In the genomic region with DNA sequence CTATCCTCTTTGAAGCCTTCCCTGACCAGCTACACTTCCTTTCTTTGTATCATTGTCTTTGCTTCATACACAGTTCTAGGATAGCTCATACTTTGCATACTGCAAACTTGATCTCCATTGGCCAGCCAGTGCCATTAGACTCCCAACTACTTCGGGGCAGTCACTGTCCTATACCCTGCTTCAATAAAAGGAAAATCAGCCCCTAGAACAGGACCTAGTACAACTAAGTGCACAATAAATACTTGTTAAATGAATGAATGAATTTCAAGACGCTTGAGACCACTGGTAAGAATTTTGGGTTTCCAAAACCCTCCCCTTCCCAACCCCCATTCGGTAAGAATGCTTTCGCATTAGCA, we compare ENCODE assay signal across 9 cellular contexts. TPM values are rescaled to one million over a fixed set of nuclear protein-coding genes. Genes with fewer than 3 reads are reported as not detected.
DNase-seq lines count a peak whose midpoint lies in the region; ATAC-seq and TF ChIP-seq lines count a peak whose summit lies in the region.
"Had no signal": no experiment of that assay in that cellular context is flagged by ENCODE, and none has a peak within 500 bp of the region (broad histone marks: within the 10 kb centered on the region; RNA-seq: fewer than 3 reads in every experiment).

No MANE protein-coding gene starts in this region.

- peak overlapping the region; percentile 54; the same call in 1 of the 2 replicates for H3K27ac Mint-ChIP-seq in GM23338

- 0 out of 2 replicates have a peak, but pooled peaks cover 4% of the 10 kb centered on the region for H3K36me3 ChIP-seq in GM23338 (ENCODE audit: insufficient read depth)
- peaks cover under 1 to 11% of the 10 kb centered on the region in 2 experiments for H3K36me3 ChIP-seq in SK-N-SH (replicated peaks in 1 of 2; ENCODE audit: control insufficient read depth in 1 of 2, insufficient read depth in 2 of 2, low read length in 1 of 2)
- peaks cover 0 to 3% (median 0%) of the 10 kb centered on the region in 3 donors for H3K36me3 ChIP-seq in skeletal muscle tissue (ENCODE audit: control insufficient read depth in 3 of 3, insufficient read depth in 3 of 3, low read length in 3 of 3)

- no peak for TF ChIP-seq POLR2A in erythroblast (IDR thresholded peaks at IDR 0.05; ENCODE audit: low read length)

- 9% methylated on average over 4 of the region's 4 CpGs for WGBS in SK-N-SH (ENCODE audit: low lambda C conversion rate)

- peaks cover 4% of the 10 kb centered on the region for H4K20me1 ChIP-seq in GM23338 (replicated peaks; ENCODE audit: insufficient read depth)
- H4K20me1 ChIP-seq in SK-N-SH (ENCODE audit: insufficient read depth) = no peaks in the 10 kb centered on the region

- peak overlapping the region; percentile 92 for H3K4me3 Mint-ChIP-seq in GM23338

- TF ChIP-seq RAD21 in SK-N-SH (IDR thresholded peaks at IDR 0.05; ENCODE audit: low read length) = no peak

- peaks cover 22% of the 10 kb centered on the region for H3K79me2 ChIP-seq in GM23338 (replicated peaks; ENCODE audit: insufficient read depth)
- H3K79me2 ChIP-seq in SK-N-SH (ENCODE audit: insufficient read depth) = peaks cover 8% of the 10 kb centered on the region; the same call in 1 of the 2 replicates

- peak; percentile 14 for ATAC-seq in GM23338
- ATAC-seq in HG02571 (IDR thresholded peaks at IDR 0.05; ENCODE audit: unreplicated experiment) = no peak

- peaks cover 17% of the 10 kb centered on the region for H3K27me3 Mint-ChIP-seq in GM23338 (ENCODE audit: insufficient read depth, low read depth, poor library complexity)

- no peaks in the 10 kb centered on the region for H3K9me3 Mint-ChIP-seq in GM23338

- peak overlapping the region; percentile 98 for H3K4me3 ChIP-seq in GM23338
- peak overlapping the region; percentile 89 to 92 for H3K4me3 ChIP-seq in SK-N-SH (ENCODE audit: low read depth in 2 of 2, low read length in 1 of 2)
- H3K4me3 ChIP-seq in fibroblast of villous mesenchyme (ENCODE audit: low read depth, low read length) = peak overlapping the region; percentile 74
- H3K4me3 ChIP-seq in skeletal muscle tissue (ENCODE audit: low read length in 3 of 3) = peak overlapping the region; percentile 82 to 90 (median 88)

- H2AFZ ChIP-seq in GM23338 = peak overlapping the region; percentile 64
- H2AFZ ChIP-seq in SK-N-SH (ENCODE audit: low read depth) = peak overlapping the region; percentile 82

- peak; percentile 26 for DNase-seq in GM23338 (ENCODE audit: low spot score)
- no peak for DNase-seq in SK-N-SH
- DNase-seq in fibroblast of villous mesenchyme (ENCODE audit: low read depth) = no peak
- DNase-seq in ACHN = no peak
- DNase-seq in erythroblast (lab: John Stamatoyannopoulos, UW) = no peak
- no peak for DNase-seq in cortex of kidney (lab: John Stamatoyannopoulos, UW)

- peaks cover 14% of the 10 kb centered on the region for H3K4me1 Mint-ChIP-seq in GM23338

- TF ChIP-seq CTCF in GM23338 (conservative IDR thresholded peaks at IDR 0.05; ENCODE audit: low read depth in 2 of 2) (no peak), SK-N-SH (IDR thresholded peaks at IDR 0.05) (no peak), fibroblast of villous mesenchyme (IDR thresholded peaks at IDR 0.05; ENCODE audit: insufficient read depth, low read depth, low read length) (no peak)

- in situ Hi-C loops in ACHN (cut with HindIII; ENCODE audit: low pct_ligation_motif_present, low pct_unique_long_range_greater_than_20kb, low sequenced_read_pairs) = no loop called here

- CTCF ChIA-PET in SK-N-SH (lab: Yijun Ruan, JAX) = interaction anchor here (0.8 to 7.0 kb wide), 8 partner anchors 8 to 145 kb away, joined by 3 to 85 read pairs (median 4); a partner anchor contains a TSS

- H3K9me3 ChIP-seq in SK-N-SH (no peaks in the 10 kb centered on the region), skeletal muscle tissue (ENCODE audit: control insufficient read depth in 3 of 3, low read length in 3 of 3) (no peaks in the 10 kb centered on the region)

- H3K4me2 ChIP-seq in GM23338 = peak overlapping the region; percentile 97
- peak overlapping the region; percentile 92 for H3K4me2 ChIP-seq in SK-N-SH

- 0 out of 2 replicates have a peak, but pooled peaks cover 8% of the 10 kb centered on the region for H3K27me3 ChIP-seq in GM23338 (ENCODE audit: insufficient read depth)
- no peaks in the 10 kb centered on the region for H3K27me3 ChIP-seq in SK-N-SH (ENCODE audit: insufficient read depth)
- H3K27me3 ChIP-seq in skeletal muscle tissue (ENCODE audit: control insufficient read depth in 3 of 3, insufficient read depth in 3 of 3, low read length in 3 of 3) = peaks cover 0 to 10% (median 6%) of the 10 kb centered on the region in 3 donors

- POLR2A ChIA-PET in SK-N-SH (lab: Yijun Ruan, JAX) = interaction anchor here (1.2 to 2.7 kb wide), 3 partner anchors 9 to 24 kb away, joined by 3 to 21 read pairs (median 6); a partner anchor contains a TSS

- H3K9ac ChIP-seq in SK-N-SH = peak overlapping the region; percentile 67; the same call in 1 of the 2 replicates
- H3K9ac ChIP-seq in skeletal muscle tissue (ENCODE audit: low read depth in 1 of 3, low read length in 3 of 3) = peak overlapping the region; percentile 65 to 87 (median 69)

- TF ChIP-seq EP300 in SK-N-SH (IDR thresholded peaks at IDR 0.05; ENCODE audit: borderline replicate concordance in 1 of 2, low read depth in 1 of 2, low read length in 1 of 2) = no peak

- H3K36me3 Mint-ChIP-seq in GM23338 (ENCODE audit: low read depth) = peaks cover 5% of the 10 kb centered on the region

- H3K4me1 ChIP-seq in GM23338 (ENCODE audit: insufficient read depth) (peaks cover 13% of the 10 kb centered on the region), SK-N-SH (ENCODE audit: control insufficient read depth in 1 of 2, insufficient read depth in 2 of 2, low read depth in 1 of 2, low read length in 1 of 2) (peaks cover 8 to 14% of the 10 kb centered on the region in 2 experiments; a peak in 2 of 4 replicates), skeletal muscle tissue (ENCODE audit: control insufficient read depth in 3 of 3, insufficient read depth in 3 of 3, low read length in 3 of 3) (peaks cover 11 to 21% (median 13%) of the 10 kb centered on the region in 3 donors)

- H3K27ac ChIP-seq in GM23338 (ENCODE audit: low read depth) = peak overlapping the region; percentile 81; the same call in 1 of the 2 replicates
- peak overlapping the region in 1 of 2 experiments; percentile 45; a peak in 1 of 4 replicates for H3K27ac ChIP-seq in SK-N-SH (ENCODE audit: low read depth in 2 of 2, low read length in 1 of 2)
- no peak overlapping the region for H3K27ac ChIP-seq in skeletal muscle tissue (ENCODE audit: low read depth, low read length)

- H3K9me2 ChIP-seq in GM23338 (ENCODE audit: insufficient read depth) (no peaks in the 10 kb centered on the region), SK-N-SH (no peaks in the 10 kb centered on the region)

- peaks cover 11% of the 10 kb centered on the region for H3F3A ChIP-seq in GM23338 (replicated peaks; ENCODE audit: low read depth)
- peaks cover 3% of the 10 kb centered on the region for H3F3A ChIP-seq in SK-N-SH (replicated peaks; ENCODE audit: insufficient read depth)

TF ChIP-seq in GM23338, 12 proteins besides CTCF, POLR2A, EP300 and RAD21 (continues in another document):
- no peak for TF ChIP-seq JUNB (IDR thresholded peaks at IDR 0.05; ENCODE audit: unreplicated experiment)
- no peak for TF ChIP-seq ZNF114 (CRISPR knock-in tag; IDR thresholded peaks at IDR 0.05)

TF ChIP-seq in SK-N-SH, 30 proteins besides CTCF, POLR2A, EP300 and RAD21 (continues in another document):
- TF ChIP-seq FOSL2 (IDR thresholded peaks at IDR 0.05; ENCODE audit: borderline replicate concordance, low read depth) (no peak), TEAD4 (IDR thresholded peaks at IDR 0.05; ENCODE audit: borderline replicate concordance, insufficient read depth) (no peak), EZH2phosphoT487 (IDR thresholded peaks at IDR 0.05; ENCODE audit: borderline replicate concordance, low read depth) (no peak)

RNA-seq across cellular contexts. Expression of a gene that starts 0.5 kb away (rescaled TPM):
- total RNA-seq in GM23338 (2014; rRNA removed; shearing (Covaris generic)) = 26.4 and 30.6 TPM in 2 replicates
- polyA plus RNA-seq in GM23338 (2016; fragmentation: Nextera tagmentation; extraction: Ambion mirVana) (10.5 and 10.8 TPM in 2 replicates), SK-N-SH (2012; rRNA removed) (34.2 and 40.1 TPM in 2 replicates)
- 35.5 and 40.3 TPM in 2 replicates for polyA plus RNA-seq in SK-N-SH (2012; cell fraction: cytosol; rRNA removed)
- 25.2 and 35.0 TPM in 2 replicates for polyA plus RNA-seq in SK-N-SH (2012; cell fraction: nucleus; rRNA removed)
- total RNA-seq in fibroblast of villous mesenchyme (21.3 and 33.2 TPM in 2 replicates), skeletal muscle tissue (5.7 TPM)

RNA-seq across cellular contexts. Expression of a gene that starts 14.1 kb away (rescaled TPM):
- total RNA-seq in GM23338 (2014; rRNA removed; shearing (Covaris generic)) = 37.8 and 46.6 TPM in 2 replicates
- polyA plus RNA-seq in GM23338 (2016; fragmentation: Nextera tagmentation; extraction: Ambion mirVana) = 16.7 and 22.8 TPM in 2 replicates
- 61.2 and 62.6 TPM in 2 replicates for polyA plus RNA-seq in SK-N-SH (2012; rRNA removed)
- polyA plus RNA-seq in SK-N-SH (2012; cell fraction: cytosol; rRNA removed) = 21.8 and 33.1 TPM in 2 replicates
- polyA plus RNA-seq in SK-N-SH (2012; cell fraction: nucleus; rRNA removed) = 312 and 331 TPM in 2 replicates
- 19.0 and 22.9 TPM in 2 replicates for total RNA-seq in fibroblast of villous mesenchyme
- total RNA-seq in skeletal muscle tissue = 7.8 TPM

RNA-seq across cellular contexts. Expression of a gene that starts 20.7 kb away (rescaled TPM):
- total RNA-seq in GM23338 (2014; rRNA removed; shearing (Covaris generic)) = 9.9 and 10.2 TPM in 2 replicates
- polyA plus RNA-seq in GM23338 (2016; fragmentation: Nextera tagmentation; extraction: Ambion mirVana) (0.53 TPM in 1 of 2 replicates, not detected in the other), SK-N-SH (2012; rRNA removed) (48.1 and 51.6 TPM in 2 replicates)
- 39.3 and 41.6 TPM in 2 replicates for polyA plus RNA-seq in SK-N-SH (2012; cell fraction: cytosol; rRNA removed)
- 220 and 239 TPM in 2 replicates for polyA plus RNA-seq in SK-N-SH (2012; cell fraction: nucleus; rRNA removed)
- total RNA-seq in fibroblast of villous mesenchyme (28.0 and 48.4 TPM in 2 replicates), skeletal muscle tissue (23.0 TPM)

RNA-seq across cellular contexts. Expression of a gene that starts 40.7 kb away (rescaled TPM):
- total RNA-seq in GM23338 (2014; rRNA removed; shearing (Covaris generic)) = 16.5 and 21.3 TPM in 2 replicates
- polyA plus RNA-seq in GM23338 (2016; fragmentation: Nextera tagmentation; extraction: Ambion mirVana) (9.1 and 11.1 TPM in 2 replicates), SK-N-SH (2012; rRNA removed) (6.2 and 8.9 TPM in 2 replicates)
- polyA plus RNA-seq in SK-N-SH (2012; cell fraction: cytosol; rRNA removed) = 2.8 and 3.8 TPM in 2 replicates
- polyA plus RNA-seq in SK-N-SH (2012; cell fraction: nucleus; rRNA removed) = 32.0 and 36.4 TPM in 2 replicates
- total RNA-seq in fibroblast of villous mesenchyme (0.86 and 1.3 TPM in 2 replicates), skeletal muscle tissue (under 0.01 TPM)
- total RNA-seq: LHCN-M2 had no signal

RNA-seq across cellular contexts. Expression of a gene that starts 42.5 kb away (rescaled TPM):
- 2.4 and 2.8 TPM in 2 replicates for total RNA-seq in GM23338 (2014; rRNA removed; shearing (Covaris generic))
- polyA plus RNA-seq in GM23338 (2016; fragmentation: Nextera tagmentation; extraction: Ambion mirVana) (1.3 and 1.4 TPM in 2 replicates), SK-N-SH (2012; rRNA removed) (5.2 and 5.3 TPM in 2 replicates)
- 3.0 and 5.1 TPM in 2 replicates for polyA plus RNA-seq in SK-N-SH (2012; cell fraction: cytosol; rRNA removed)
- polyA plus RNA-seq in SK-N-SH (2012; cell fraction: nucleus; rRNA removed) = 11.1 and 15.0 TPM in 2 replicates
- total RNA-seq in fibroblast of villous mesenchyme (3.0 and 5.2 TPM in 2 replicates), skeletal muscle tissue (3.1 TPM)
